In genomic region chr17:57999496-58000017, GRCh38 we compare ENCODE assay signal across 8 cellular contexts. TPM values are rescaled to one million over a fixed set of nuclear protein-coding genes. Genes with fewer than 3 reads are reported as not detected.
DNase-seq lines count a peak whose midpoint lies in the region; ATAC-seq and TF ChIP-seq lines count a peak whose summit lies in the region.

No MANE protein-coding gene starts in this region.

- H3K4me1 Mint-ChIP-seq in activated T-helper 17 cell treated with anti-CD3 and anti-CD28 coated beads, Interleukin-2, amount 50 U/mL, for 72 hours = peaks cover 43% of the 10 kb centered on the region

- ATAC-seq in HG02588 (IDR thresholded peaks at IDR 0.05; ENCODE audit: unreplicated experiment) (peak; percentile 61), sciatic nerve (peak; percentile 89), HG02870 (IDR thresholded peaks at IDR 0.05; ENCODE audit: unreplicated experiment) (no peak), HG02623 (IDR thresholded peaks at IDR 0.05; ENCODE audit: unreplicated experiment) (no peak)
- ATAC-seq in activated T-helper 17 cell treated with anti-CD3 and anti-CD28 coated beads, Interleukin-2, amount 50 U/mL, for 72 hours (replicated peaks) = peak; percentile 73

- peak; percentile 74 for TF ChIP-seq CTCF in cardiac muscle cell (IDR thresholded peaks at IDR 0.05; ENCODE audit: low read depth, low read length)

- intact Hi-C loops in sciatic nerve (cut with DNase I) = no loop called here

- no peaks in the 10 kb centered on the region for H3K27me3 Mint-ChIP-seq in activated T-helper 17 cell treated with anti-CD3 and anti-CD28 coated beads, Interleukin-2, amount 50 U/mL, for 72 hours

- H3K36me3 ChIP-seq in cardiac muscle cell = peaks cover 47% of the 10 kb centered on the region

- peak overlapping the region; percentile 59 for H3K4me3 Mint-ChIP-seq in activated T-helper 17 cell treated with anti-CD3 and anti-CD28 coated beads, Interleukin-2, amount 50 U/mL, for 72 hours

- no peaks in the 10 kb centered on the region for H3K27me3 ChIP-seq in cardiac muscle cell

- no peak overlapping the region for H3K4me3 ChIP-seq in cardiac muscle cell

- H3K4me1 ChIP-seq in cardiac muscle cell (ENCODE audit: low read depth) = peaks cover 4% of the 10 kb centered on the region

- H3K27ac ChIP-seq in cardiac muscle cell = peak overlapping the region; percentile 42

- H3K36me3 Mint-ChIP-seq in activated T-helper 17 cell treated with anti-CD3 and anti-CD28 coated beads, Interleukin-2, amount 50 U/mL, for 72 hours (ENCODE audit: low read depth) = peaks cover 91% of the 10 kb centered on the region

- H3K9me3 Mint-ChIP-seq in activated T-helper 17 cell treated with anti-CD3 and anti-CD28 coated beads, Interleukin-2, amount 50 U/mL, for 72 hours = no peaks in the 10 kb centered on the region

- DNase-seq in DMS79 (lab: John Stamatoyannopoulos, UW) (peak; percentile 32), NCI-H226 (peak; percentile 31), cardiac muscle cell (ENCODE audit: low read depth in 1 of 2, low spot score in 1 of 2) (peak; percentile 75 to 84), sciatic nerve (ENCODE audit: low spot score) (no peak)

- H3K27ac Mint-ChIP-seq in activated T-helper 17 cell treated with anti-CD3 and anti-CD28 coated beads, Interleukin-2, amount 50 U/mL, for 72 hours = peak overlapping the region; percentile 86

- no peaks in the 10 kb centered on the region for H3K9me3 ChIP-seq in cardiac muscle cell (ENCODE audit: low read depth)

RNA-seq across cellular contexts. Expression of gene SRSF1, which starts 7.5 kb away (rescaled TPM):
- 100 to 1,000 TPM; 276 to 391 TPM for total RNA-seq in activated T-helper 17 cell treated with anti-CD3 and anti-CD28 coated beads, Interleukin-2, amount 50 U/mL, for 72 hours
- total RNA-seq in cardiac muscle cell = 209 and 235 TPM in 2 replicates
- 127 and 146 TPM in 2 replicates for polyA plus RNA-seq in cardiac muscle cell
- total RNA-seq in sciatic nerve = 169 TPM

RNA-seq across cellular contexts. Expression of gene VEZF1, which starts 11.5 kb away (rescaled TPM):
- 10 to 100 TPM; 21.4 to 29.6 TPM for total RNA-seq in activated T-helper 17 cell treated with anti-CD3 and anti-CD28 coated beads, Interleukin-2, amount 50 U/mL, for 72 hours
- total RNA-seq in cardiac muscle cell (29.7 and 37.3 TPM in 2 replicates), sciatic nerve (73.8 TPM)
- polyA plus RNA-seq in cardiac muscle cell = 18.5 and 22.3 TPM in 2 replicates

RNA-seq across cellular contexts. Expression of gene CUEDC1, which starts 44.3 kb away (rescaled TPM):
- total RNA-seq in activated T-helper 17 cell treated with anti-CD3 and anti-CD28 coated beads, Interleukin-2, amount 50 U/mL, for 72 hours = under 1 TPM; 0.15 to 0.56 TPM
- 14.8 and 18.3 TPM in 2 replicates for total RNA-seq in cardiac muscle cell
- 10.9 and 15.3 TPM in 2 replicates for polyA plus RNA-seq in cardiac muscle cell
- total RNA-seq in sciatic nerve = 44.3 TPM

Comparison
In these comparisons a context has a peak if more than half of its experiments do, and no peak if none do; other contexts are left out.
1. ATAC-seq: peak in HG02588 (single experiment), activated T-helper 17 cell treated with anti-CD3 and anti-CD28 coated beads, Interleukin-2, amount 50 U/mL, for 72 hours (single experiment) and sciatic nerve (single experiment); none in HG02870 (single experiment) and HG02623 (single experiment).
2. RNA of gene CUEDC1, which starts 44.3 kb away (total RNA-seq): 44.3 TPM in sciatic nerve (single experiment) and 14.8 to 18.3 TPM in cardiac muscle cell; 0.15 to 0.56 TPM in activated T-helper 17 cell treated with anti-CD3 and anti-CD28 coated beads, Interleukin-2, amount 50 U/mL, for 72 hours; every median in the first group is over 10 times any median in the second.